Comparison of ENCODE assay signal across 21 cellular contexts in genomic region chr16:86519007-86519648, GRCh38. TPM values are rescaled to one million over a fixed set of nuclear protein-coding genes. Genes with fewer than 3 reads are reported as not detected.
DNase-seq lines count a peak whose midpoint lies in the region; ATAC-seq and TF ChIP-seq lines count a peak whose summit lies in the region.
"Had no signal": no experiment of that assay in that cellular context is flagged by ENCODE, and none has a peak within 500 bp of the region (broad histone marks: within the 10 kb centered on the region; RNA-seq: fewer than 3 reads in every experiment).

No MANE protein-coding gene starts in this region.

- no peak for ATAC-seq in stimulated activated effector memory CD8-positive, alpha-beta T cell treated with anti-CD3 and anti-CD28 coated beads, Interleukin-12 subunit alpha, Interleukin-12 subunit beta, amount 100 ng/mL, for 72 hours

- no peaks in the 10 kb centered on the region for H3K9me3 ChIP-seq in SJSA1 (replicated peaks)
- no peaks in the 10 kb centered on the region for H3K9me3 ChIP-seq in fibroblast of lung (ENCODE audit: control insufficient read depth, insufficient read depth, low read depth, low read length)
- H3K9me3 ChIP-seq: breast epithelium, heart right ventricle, left lung, SJCRH30, tibial nerve had no signal

- no peaks in the 10 kb centered on the region for H3K27me3 ChIP-seq in SJSA1 (replicated peaks)
- H3K27me3 ChIP-seq in fibroblast of lung (ENCODE audit: control insufficient read depth, insufficient read depth, low read length) = no peaks in the 10 kb centered on the region
- H3K27me3 ChIP-seq: SJCRH30 had no signal

- H3K4me3 ChIP-seq in SJSA1 = no peak overlapping the region
- no peak overlapping the region for H3K4me3 ChIP-seq in fibroblast of lung (replicated peaks in 1 of 4; ENCODE audit: control extremely low read depth in 1 of 4, insufficient read depth in 1 of 4, low read depth in 3 of 4, low read length in 4 of 4)
- H3K4me3 ChIP-seq: heart right ventricle, left lung, SJCRH30, tibial nerve had no signal

- DNase-seq in SJSA1 (ENCODE audit: low read depth in 1 of 2, low spot score in 2 of 2) = peak in 1 of 2 experiments; percentile 47
- DNase-seq in fibroblast of lung (ENCODE audit: low read depth in 2 of 2) = no peak
- no peak for DNase-seq in stimulated activated effector memory CD8-positive, alpha-beta T cell treated with anti-CD3 and anti-CD28 coated beads, Interleukin-12 subunit alpha, Interleukin-12 subunit beta, amount 100 ng/mL, for 72 hours (ENCODE audit: low spot score in 2 of 2)
- no peak for DNase-seq in activated T-cell treated with anti-CD3 and anti-CD28 coated beads, Interleukin-2, amount 50 U/mL, for 48 hours
- DNase-seq in NOMO-1 treated with DMSO at 0.1 percent for 48 hours (lab: John Stamatoyannopoulos, UW; ENCODE audit: unreplicated experiment) = no peak
- DNase-seq: activated CD4-positive, alpha-beta memory T cell treated with anti-CD3 and anti-CD28 coated beads, Interleukin-2, amount 10 ng/mL, durations not matched to agents 7 days and 5 days; activated T-cell treated with anti-CD3 and anti-CD28 coated beads for 4 hours; cortex of kidney; heart right ventricle; Karpas-422; left lung; NCI-H2029 treated with DMSO at 0.1 percent for 48 hours; NCI-H345; PC-3; SJCRH30; stimulated activated CD4-positive, alpha-beta T cell treated with anti-CD3 and anti-CD28 coated beads, Interleukin-4, amount 100 ng/mL, for 1 hour had no signal

- H3K4me3 Mint-ChIP-seq in stimulated activated effector memory CD8-positive, alpha-beta T cell treated with anti-CD3 and anti-CD28 coated beads, Interleukin-12 subunit alpha, Interleukin-12 subunit beta, amount 100 ng/mL, for 72 hours = peak overlapping the region; percentile 48
- H3K4me3 Mint-ChIP-seq: activated CD4-positive, alpha-beta memory T cell treated with anti-CD3 and anti-CD28 coated beads, Interleukin-2, amount 10 ng/mL, durations not matched to agents 7 days and 5 days; stimulated activated naive CD8-positive, alpha-beta T cell treated with anti-CD3 and anti-CD28 coated beads, Interleukin-15, Interleukin-2, amounts not matched to agents 100 ng/mL and 50 ng/mL, for 24 hours had no signal

- H3K4me1 Mint-ChIP-seq in stimulated activated effector memory CD8-positive, alpha-beta T cell treated with anti-CD3 and anti-CD28 coated beads, Interleukin-12 subunit alpha, Interleukin-12 subunit beta, amount 100 ng/mL, for 72 hours = peaks cover 13% of the 10 kb centered on the region

- no peaks in the 10 kb centered on the region for H3K36me3 Mint-ChIP-seq in stimulated activated effector memory CD8-positive, alpha-beta T cell treated with anti-CD3 and anti-CD28 coated beads, Interleukin-12 subunit alpha, Interleukin-12 subunit beta, amount 100 ng/mL, for 72 hours

- H3K27ac ChIP-seq in SJSA1 (peak overlapping the region; percentile 33; the same call in 1 of the 2 replicates), fibroblast of lung (ENCODE audit: insufficient read depth, low read length) (no peak overlapping the region)
- H3K27ac ChIP-seq: breast epithelium, heart right ventricle, SJCRH30, tibial nerve had no signal

- peaks cover 48% of the 10 kb centered on the region for H3K79me2 ChIP-seq in fibroblast of lung (ENCODE audit: control insufficient read depth, insufficient read depth, low read length)

- H3K9me3 Mint-ChIP-seq in stimulated activated effector memory CD8-positive, alpha-beta T cell treated with anti-CD3 and anti-CD28 coated beads, Interleukin-12 subunit alpha, Interleukin-12 subunit beta, amount 100 ng/mL, for 72 hours = no peaks in the 10 kb centered on the region
- H3K9me3 Mint-ChIP-seq: activated CD4-positive, alpha-beta memory T cell treated with anti-CD3 and anti-CD28 coated beads, Interleukin-2, amount 10 ng/mL, durations not matched to agents 7 days and 5 days; stimulated activated naive CD8-positive, alpha-beta T cell treated with anti-CD3 and anti-CD28 coated beads, Interleukin-15, Interleukin-2, amounts not matched to agents 100 ng/mL and 50 ng/mL, for 24 hours had no signal

- peak overlapping the region; percentile 29 for H3K27ac Mint-ChIP-seq in stimulated activated effector memory CD8-positive, alpha-beta T cell treated with anti-CD3 and anti-CD28 coated beads, Interleukin-12 subunit alpha, Interleukin-12 subunit beta, amount 100 ng/mL, for 72 hours
- H3K27ac Mint-ChIP-seq: activated CD4-positive, alpha-beta memory T cell treated with anti-CD3 and anti-CD28 coated beads, Interleukin-2, amount 10 ng/mL, durations not matched to agents 7 days and 5 days; stimulated activated naive CD8-positive, alpha-beta T cell treated with anti-CD3 and anti-CD28 coated beads, Interleukin-15, Interleukin-2, amounts not matched to agents 100 ng/mL and 50 ng/mL, for 24 hours had no signal

- no peak for TF ChIP-seq CTCF in fibroblast of lung (conservative IDR thresholded peaks at IDR 0.05 in 1 of 2, IDR thresholded peaks at IDR 0.05 in 1 of 2; ENCODE audit: low read depth in 1 of 2, low read length in 2 of 2)

- H2AFZ ChIP-seq in fibroblast of lung (ENCODE audit: low read length) = no peak overlapping the region

- no peak overlapping the region for H3K4me2 ChIP-seq in fibroblast of lung (ENCODE audit: extremely low read depth, insufficient read depth, low read length)

- peak overlapping the region; percentile 8 for H3K9ac ChIP-seq in fibroblast of lung (ENCODE audit: insufficient read depth, low read length)

- H4K20me1 ChIP-seq in fibroblast of lung (ENCODE audit: control insufficient read depth, extremely low read depth, insufficient read depth, low read length) = no peaks in the 10 kb centered on the region

- H3K4me1 ChIP-seq in SJSA1 (replicated peaks) = peaks cover 45% of the 10 kb centered on the region
- H3K4me1 ChIP-seq in fibroblast of lung (ENCODE audit: control insufficient read depth, extremely low read depth, insufficient read depth, low read length) = peaks cover 23% of the 10 kb centered on the region
- H3K4me1 ChIP-seq: breast epithelium had no signal

- peaks cover 58% of the 10 kb centered on the region for H3K36me3 ChIP-seq in SJSA1
- peaks cover 25% of the 10 kb centered on the region for H3K36me3 ChIP-seq in fibroblast of lung (ENCODE audit: control insufficient read depth, insufficient read depth, low read length)
- H3K36me3 ChIP-seq: breast epithelium, heart right ventricle, left lung, tibial nerve had no signal

RNA-seq across cellular contexts. Expression of gene FOXF1, which starts 8.8 kb away (rescaled TPM):
- 25.7 and 34.7 TPM in 2 replicates for total RNA-seq in SJSA1 (2014; rRNA removed; shearing (Covaris generic))
- total RNA-seq in fibroblast of lung = 15.9 and 31.5 TPM in 2 replicates
- 14.0 and 38.5 TPM in 2 replicates for polyA plus RNA-seq in fibroblast of lung
- 19.3 and 43.8 TPM in 2 replicates for polyA plus RNA-seq in fibroblast of lung (2012)
- polyA minus RNA-seq in fibroblast of lung (ENCODE audit: low replicate concordance) = 16.2 and 35.9 TPM in 2 replicates
- total RNA-seq: activated CD4-positive, alpha-beta memory T cell treated with anti-CD3 and anti-CD28 coated beads, Interleukin-2, amount 10 ng/mL, durations not matched to agents 7 days and 5 days; PC-3; T-helper 2 cell treated with Interferon-gamma antibody and Interleukin-4, amounts not matched to agents 100 ng/mL and 5 ng/mL, for 36 hours had no signal

RNA-seq across cellular contexts. Expression of gene MTHFSD, which starts 35.9 kb away (rescaled TPM):
- 9.4 and 11.7 TPM in 2 replicates for total RNA-seq in SJSA1 (2014; rRNA removed; shearing (Covaris generic))
- 13.6 and 19.3 TPM in 2 replicates for total RNA-seq in fibroblast of lung
- 11.4 and 13.1 TPM in 2 replicates for polyA plus RNA-seq in fibroblast of lung
- polyA plus RNA-seq in fibroblast of lung (2012) = 9.3 and 9.7 TPM in 2 replicates
- polyA minus RNA-seq in fibroblast of lung (ENCODE audit: low replicate concordance) = 5.9 and 16.3 TPM in 2 replicates

RNA-seq across cellular contexts. Expression of gene FOXC2, which starts 47.5 kb away (rescaled TPM):
- total RNA-seq in SJSA1 (2014; rRNA removed; shearing (Covaris generic)) = 3.9 and 5.5 TPM in 2 replicates
- 0.26 and 0.50 TPM in 2 replicates for total RNA-seq in fibroblast of lung
- 1.1 and 1.5 TPM in 2 replicates for polyA plus RNA-seq in fibroblast of lung
- polyA plus RNA-seq in fibroblast of lung (2012) = 4.5 and 7.2 TPM in 2 replicates
- 1.6 and 1.9 TPM in 2 replicates for polyA minus RNA-seq in fibroblast of lung (ENCODE audit: low replicate concordance)
- total RNA-seq: activated CD4-positive, alpha-beta memory T cell treated with anti-CD3 and anti-CD28 coated beads, Interleukin-2, amount 10 ng/mL, durations not matched to agents 7 days and 5 days; mononuclear cell; PC-3; T-helper 2 cell treated with Interferon-gamma antibody and Interleukin-4, amounts not matched to agents 100 ng/mL and 5 ng/mL, for 36 hours had no signal

RNA-seq across cellular contexts. Expression of gene FOXL1, which starts 59.2 kb away (rescaled TPM):
- 39.4 and 43.2 TPM in 2 replicates for total RNA-seq in SJSA1 (2014; rRNA removed; shearing (Covaris generic))
- total RNA-seq in fibroblast of lung = 24.1 and 27.4 TPM in 2 replicates
- 5.9 and 19.0 TPM in 2 replicates for polyA plus RNA-seq in fibroblast of lung
- polyA plus RNA-seq in fibroblast of lung (2012) = 9.4 and 31.1 TPM in 2 replicates
- 4.9 and 6.9 TPM in 2 replicates for polyA minus RNA-seq in fibroblast of lung (ENCODE audit: low replicate concordance)
- total RNA-seq: activated CD4-positive, alpha-beta memory T cell treated with anti-CD3 and anti-CD28 coated beads, Interleukin-2, amount 10 ng/mL, durations not matched to agents 7 days and 5 days; mononuclear cell; T-helper 2 cell treated with Interferon-gamma antibody and Interleukin-4, amounts not matched to agents 100 ng/mL and 5 ng/mL, for 36 hours had no signal
